In genomic region chr9:105432247-105432857, GRCh38 we compare ENCODE assay signal across 16 cellular contexts.
"Had no signal": no experiment of that assay in that cellular context is flagged by ENCODE, and none has a peak within 500 bp of the region (broad histone marks: within the 10 kb centered on the region; RNA-seq: fewer than 3 reads in every experiment).

No MANE protein-coding gene starts in this region.

- H3K4me1 ChIP-seq: right atrium auricular region, spleen, tibial nerve had no signal

- H3K36me3 Mint-ChIP-seq: stimulated activated naive B cell treated with anti-CD40 and anti-IgM and Interleukin-4, amounts not matched to agents 10 μg/mL and 1 μg/mL and 100 μg/mL, for 72 hours had no signal

- H3K9me3 Mint-ChIP-seq: stimulated activated naive B cell treated with anti-CD40 and anti-IgM and Interleukin-4, amounts not matched to agents 10 μg/mL and 1 μg/mL and 100 μg/mL, for 72 hours; T-helper 1 cell treated with Interleukin-12 subunit alpha and Interleukin-12 subunit beta and Interleukin-4 antibody, amounts not matched to agents 30 μg/mL and 1 μg/mL, for 36 hours had no signal

- H3K27ac ChIP-seq: ovary, right atrium auricular region, spleen, tibial nerve had no signal

- H3K9me3 ChIP-seq: ovary, right atrium auricular region, spleen, tibial nerve had no signal

- H3K4me3 ChIP-seq: dorsolateral prefrontal cortex, ovary, right atrium auricular region, spleen, tibial nerve had no signal

- H3K4me1 Mint-ChIP-seq: neural crest cell had no signal

- H3K36me3 ChIP-seq: ovary, right atrium auricular region, spleen, tibial nerve had no signal

- DNase-seq: activated CD4-positive, alpha-beta T cell treated with anti-CD3 and anti-CD28 coated beads, Interleukin-2, amount 50 U/mL, for 1 hour; activated CD4-positive, CD25-positive, alpha-beta regulatory T cell; activated effector memory CD4-positive, alpha-beta T cell treated with Interleukin-2 at 50 U/mL for 16 hours; activated T-cell treated with anti-CD3 and anti-CD28 coated beads for 4 hours; cerebellar nuclear complex; dorsolateral prefrontal cortex; mammary epithelial cell; ovary; spleen; stimulated activated CD4-positive, alpha-beta T cell treated with anti-CD3 and anti-CD28 coated beads, Interleukin-1b, Interleukin-23, amount 100 ng/mL, for 48 hours; stimulated activated naive B cell treated with anti-CD40 and anti-IgM and Interleukin-4, amounts not matched to agents 10 μg/mL and 1 μg/mL and 100 μg/mL, for 72 hours had no signal

- ATAC-seq: stimulated activated naive B cell treated with anti-CD40 and anti-IgM and Interleukin-4, amounts not matched to agents 10 μg/mL and 1 μg/mL and 100 μg/mL, for 72 hours had no signal

- H3K4me3 Mint-ChIP-seq: activated naive CD8-positive, alpha-beta T cell; neural crest cell; stimulated activated naive B cell treated with anti-CD40 and anti-IgM and Interleukin-4, amounts not matched to agents 10 μg/mL and 1 μg/mL and 100 μg/mL, for 72 hours; T-helper 1 cell treated with Interleukin-12 subunit alpha and Interleukin-12 subunit beta and Interleukin-4 antibody, amounts not matched to agents 30 μg/mL and 1 μg/mL, for 36 hours had no signal

- H3K27me3 ChIP-seq: dorsolateral prefrontal cortex, ovary, right atrium auricular region, spleen, tibial nerve had no signal

- H3K27me3 Mint-ChIP-seq: activated naive CD8-positive, alpha-beta T cell; stimulated activated naive B cell treated with anti-CD40 and anti-IgM and Interleukin-4, amounts not matched to agents 10 μg/mL and 1 μg/mL and 100 μg/mL, for 72 hours had no signal

- H3K27ac Mint-ChIP-seq: activated naive CD8-positive, alpha-beta T cell; stimulated activated naive B cell treated with anti-CD40 and anti-IgM and Interleukin-4, amounts not matched to agents 10 μg/mL and 1 μg/mL and 100 μg/mL, for 72 hours; T-helper 1 cell treated with Interleukin-12 subunit alpha and Interleukin-12 subunit beta and Interleukin-4 antibody, amounts not matched to agents 30 μg/mL and 1 μg/mL, for 36 hours had no signal
